9 cellular contexts compared by ENCODE assay signal in genomic region chr19:13036366-13036976, GRCh38. TPM values are rescaled to one million over a fixed set of nuclear protein-coding genes. Genes with fewer than 3 reads are reported as not detected.
A peak's percentile ranks its signal among the peaks of the same experiment; 100 is the strongest.
DNase-seq lines count a peak whose midpoint lies in the region; ATAC-seq and TF ChIP-seq lines count a peak whose summit lies in the region.
"Had no signal": no experiment of that assay in that cellular context is flagged by ENCODE, and none has a peak within 500 bp of the region (broad histone marks: within the 10 kb centered on the region; RNA-seq: fewer than 3 reads in every experiment).

No MANE protein-coding gene starts in this region.

- no peaks in the 10 kb centered on the region for H3K27me3 ChIP-seq in GM23248 (replicated peaks; ENCODE audit: insufficient read depth)
- no peaks in the 10 kb centered on the region for H3K27me3 ChIP-seq in gastrocnemius medialis

- H3K9me2 ChIP-seq in GM23248 (ENCODE audit: insufficient read depth): no peaks in the 10 kb centered on the region

- DNase-seq in GM23248 (peak; percentile 94), NCI-H524 treated with DMSO at 0.1 percent for 48 hours (lab: John Stamatoyannopoulos, UW) (peak; percentile 71), gastrocnemius medialis (peak; percentile 83 to 93), GM10266 (ENCODE audit: extremely low spot score) (no peak)
- DNase-seq in activated T-cell treated with anti-CD3 and anti-CD28 coated beads, Interleukin-2, amount 50 U/mL, for 4 hours: no peak
- DNase-seq in activated CD4-positive, alpha-beta T cell treated with anti-CD3 and anti-CD28 coated beads, Interleukin-2, amount 10 ng/mL, durations not matched to agents 24 days and 14 days: no peak

- H3K27ac ChIP-seq in GM23248 (peak overlapping the region; percentile 94), gastrocnemius medialis (peak overlapping the region; percentile 97 to 100 (median 99))

- peak overlapping the region; percentile 70 for H3K9ac ChIP-seq in GM23248

- H3F3A ChIP-seq in GM23248 (ENCODE audit: insufficient read depth): peaks cover 61% of the 10 kb centered on the region

- H2AFZ ChIP-seq in GM23248: no peak overlapping the region

- H3K36me3 ChIP-seq in GM23248 (ENCODE audit: low read depth): no peaks in the 10 kb centered on the region
- no peaks in the 10 kb centered on the region for H3K36me3 ChIP-seq in gastrocnemius medialis

- H3K4me2 ChIP-seq in GM23248 (ENCODE audit: unreplicated experiment): peak overlapping the region; percentile 80

- peaks cover 100% of the 10 kb centered on the region for H3K79me2 ChIP-seq in GM23248 (ENCODE audit: insufficient read depth)

- peak overlapping the region; percentile 35 for H3K4me3 ChIP-seq in GM23248
- H3K4me3 ChIP-seq in gastrocnemius medialis: peak overlapping the region in 1 of 4 donors; percentile 13

- TF ChIP-seq CTCF in gastrocnemius medialis (IDR thresholded peaks at IDR 0.05 in 4 of 5, conservative IDR thresholded peaks at IDR 0.05 in 1 of 5) (peak; percentile 7 to 57 (median 33)), GM10266 (IDR thresholded peaks at IDR 0.05; ENCODE audit: control insufficient read depth, insufficient read depth, low read depth, missing control alignments) (no peak)

- TF ChIP-seq POLR2A in gastrocnemius medialis (IDR thresholded peaks at IDR 0.05): peak; percentile 37 to 41

- no peaks in the 10 kb centered on the region for H4K20me1 ChIP-seq in GM23248 (ENCODE audit: insufficient read depth)

- no peak overlapping the region for H3K27ac Mint-ChIP-seq in activated CD4-positive, alpha-beta T cell treated with anti-CD3 and anti-CD28 coated beads, Interleukin-2, amount 10 ng/mL, durations not matched to agents 24 days and 14 days
- H3K27ac Mint-ChIP-seq: activated CD8-positive, alpha-beta memory T cell treated with anti-CD3 and anti-CD28 coated beads, Interleukin-2, amount 10 ng/mL, durations not matched to agents 7 days and 5 days had no signal

- no peaks in the 10 kb centered on the region for H3K9me3 ChIP-seq in GM23248 (ENCODE audit: low read depth)
- no peaks in the 10 kb centered on the region for H3K9me3 ChIP-seq in gastrocnemius medialis

- no peaks in the 10 kb centered on the region for H3K9me3 Mint-ChIP-seq in activated T-cell treated with anti-CD3 and anti-CD28 coated beads, Interleukin-2, amount 50 U/mL, for 4 hours
- H3K9me3 Mint-ChIP-seq in activated CD4-positive, alpha-beta T cell treated with anti-CD3 and anti-CD28 coated beads, Interleukin-2, amount 10 ng/mL, durations not matched to agents 24 days and 14 days: no peaks in the 10 kb centered on the region

- ATAC-seq in esophagus mucosa (peak; percentile 64), gastrocnemius medialis (peak; percentile 66 to 67), GM18511 (IDR thresholded peaks at IDR 0.05; ENCODE audit: unreplicated experiment) (no peak)
- no peak for ATAC-seq in activated T-cell treated with anti-CD3 and anti-CD28 coated beads, Interleukin-2, amount 50 U/mL, for 4 hours

- no peaks in the 10 kb centered on the region for H3K4me1 Mint-ChIP-seq in activated T-cell treated with anti-CD3 and anti-CD28 coated beads, Interleukin-2, amount 50 U/mL, for 4 hours (ENCODE audit: low read depth)
- peaks cover 3% of the 10 kb centered on the region for H3K4me1 Mint-ChIP-seq in activated CD4-positive, alpha-beta T cell treated with anti-CD3 and anti-CD28 coated beads, Interleukin-2, amount 10 ng/mL, durations not matched to agents 24 days and 14 days

- no peaks in the 10 kb centered on the region for H3K36me3 Mint-ChIP-seq in activated T-cell treated with anti-CD3 and anti-CD28 coated beads, Interleukin-2, amount 50 U/mL, for 4 hours (ENCODE audit: insufficient read depth)
- H3K36me3 Mint-ChIP-seq in activated CD4-positive, alpha-beta T cell treated with anti-CD3 and anti-CD28 coated beads, Interleukin-2, amount 10 ng/mL, durations not matched to agents 24 days and 14 days (ENCODE audit: low read depth): no peaks in the 10 kb centered on the region
- H3K36me3 Mint-ChIP-seq: activated CD8-positive, alpha-beta memory T cell treated with anti-CD3 and anti-CD28 coated beads, Interleukin-2, amount 10 ng/mL, durations not matched to agents 7 days and 5 days had no signal

- H3K4me1 ChIP-seq in GM23248 (ENCODE audit: insufficient read depth) (peaks cover 98% of the 10 kb centered on the region), gastrocnemius medialis (peaks cover 99% of the 10 kb centered on the region in 2 donors)

- 27 to 29% methylated on average over 18 of the region's 18 CpGs for WGBS in GM23248 (ENCODE audit: low coverage in 1 of 2, low lambda C conversion rate in 2 of 2, missing lambda C conversion rate in 2 of 2), 2 experiments

- H3K4me3 Mint-ChIP-seq in activated T-cell treated with anti-CD3 and anti-CD28 coated beads, Interleukin-2, amount 50 U/mL, for 4 hours: no peak overlapping the region
- no peak overlapping the region for H3K4me3 Mint-ChIP-seq in activated CD4-positive, alpha-beta T cell treated with anti-CD3 and anti-CD28 coated beads, Interleukin-2, amount 10 ng/mL, durations not matched to agents 24 days and 14 days
- H3K4me3 Mint-ChIP-seq: activated CD8-positive, alpha-beta memory T cell treated with anti-CD3 and anti-CD28 coated beads, Interleukin-2, amount 10 ng/mL, durations not matched to agents 7 days and 5 days had no signal

- intact Hi-C loops in gastrocnemius medialis (cut with DNase I; ENCODE audit: low total_unique reads): loop anchor here (1.0 kb wide), 2 partner anchors 25 to 53 kb away; no protein-coding TSS in a partner anchor
- intact Hi-C loops in activated CD4-positive, alpha-beta T cell treated with anti-CD3 and anti-CD28 coated beads, Interleukin-2, amount 10 ng/mL, durations not matched to agents 24 days and 14 days (cut with micrococcal nuclease): no loop called here

- in situ Hi-C loops in GM23248 (cut with MboI) (no loop called here), gastrocnemius medialis (cut with MboI; ENCODE audit: low sequenced_read_pairs in 4 of 4) (loop anchor here in 3 of 4 donors (5.0 to 10.0 kb wide), 2 partner anchors 52 to 54 kb away; no protein-coding TSS in a partner anchor)

- H3K27me3 Mint-ChIP-seq in activated T-cell treated with anti-CD3 and anti-CD28 coated beads, Interleukin-2, amount 50 U/mL, for 4 hours (ENCODE audit: low read depth): no peaks in the 10 kb centered on the region
- H3K27me3 Mint-ChIP-seq in activated CD4-positive, alpha-beta T cell treated with anti-CD3 and anti-CD28 coated beads, Interleukin-2, amount 10 ng/mL, durations not matched to agents 24 days and 14 days: no peaks in the 10 kb centered on the region

RNA-seq across cellular contexts. Expression of gene NFIX, which starts 41.2 kb away (rescaled TPM):
- 71.0 and 81.4 TPM in 2 replicates for total RNA-seq in GM23248 (2014; rRNA removed; shearing (Covaris generic))
- polyA plus RNA-seq in GM23248 (2016; fragmentation: Nextera tagmentation; extraction: Ambion mirVana): 59.2 and 60.8 TPM in 2 replicates
- 101 TPM for total RNA-seq in esophagus mucosa
- total RNA-seq in gastrocnemius medialis: 100 to 1,000 TPM in 2 of 4 donors, 10 to 100 TPM in 2; 31.9 to 128 (median 105) TPM
- 10 to 100 TPM; 11.1 to 20.4 (median 16.1) TPM for total RNA-seq in activated T-cell treated with anti-CD3 and anti-CD28 coated beads, Interleukin-2, amount 50 U/mL, for 4 hours
- 8.3 and 10.4 TPM in 2 replicates for total RNA-seq in activated CD4-positive, alpha-beta T cell treated with anti-CD3 and anti-CD28 coated beads, Interleukin-2, amount 10 ng/mL, durations not matched to agents 24 days and 14 days

Comparison
In these comparisons a context has a peak if more than half of its experiments do, and no peak if none do; other contexts are left out.
1. DNase-seq: peak in GM23248 (single experiment), NCI-H524 treated with DMSO at 0.1 percent for 48 hours (single experiment) and gastrocnemius medialis (2 of 2); none in activated T-cell treated with anti-CD3 and anti-CD28 coated beads, Interleukin-2, amount 50 U/mL, for 4 hours (single experiment), activated CD4-positive, alpha-beta T cell treated with anti-CD3 and anti-CD28 coated beads, Interleukin-2, amount 10 ng/mL, durations not matched to agents 24 days and 14 days (single experiment) and GM10266 (single experiment).
2. ATAC-seq: peak in esophagus mucosa (single experiment) and gastrocnemius medialis (2 of 2); none in activated T-cell treated with anti-CD3 and anti-CD28 coated beads, Interleukin-2, amount 50 U/mL, for 4 hours (0 of 2) and GM18511 (single experiment).